Comparison of ENCODE assay signal across 23 cellular contexts in the genomic region with DNA sequence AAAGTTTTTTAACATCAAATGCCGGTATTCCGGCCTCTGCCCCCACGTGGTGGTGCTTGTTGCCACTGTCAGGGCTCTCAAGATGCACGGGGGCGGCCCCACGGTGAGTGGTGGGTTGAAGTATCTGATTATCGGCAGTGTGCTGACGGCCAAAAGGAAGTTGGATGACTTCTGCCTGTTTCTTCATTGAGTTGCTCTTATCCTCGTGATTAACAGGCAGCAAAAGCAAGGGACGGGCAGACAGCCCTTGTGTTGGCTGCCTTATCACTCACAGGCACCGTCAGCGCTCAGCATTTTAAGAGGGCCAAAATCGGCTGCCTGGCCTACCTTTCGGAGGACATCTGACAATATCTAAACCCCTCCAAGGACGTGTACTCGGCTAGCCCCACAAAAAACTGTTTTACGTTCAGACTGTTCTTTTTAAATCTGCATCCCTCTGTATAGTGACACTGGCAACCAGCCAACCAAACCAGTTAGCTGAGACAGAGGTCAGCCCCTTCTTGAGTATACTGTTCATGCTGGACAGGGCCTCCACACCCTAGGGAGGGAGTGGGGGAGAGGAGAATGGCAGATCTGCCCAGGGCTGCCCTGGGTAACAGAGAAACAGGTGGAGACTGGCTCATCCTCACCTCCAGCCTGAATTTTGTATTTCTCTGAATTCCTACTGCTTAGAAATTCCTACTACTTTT. TPM values are rescaled to one million over a fixed set of nuclear protein-coding genes. Genes with fewer than 3 reads are reported as not detected.
A peak's percentile ranks its signal among the peaks of the same experiment; 100 is the strongest.
DNase-seq lines count a peak whose midpoint lies in the region; ATAC-seq and TF ChIP-seq lines count a peak whose summit lies in the region.
"Had no signal": no experiment of that assay in that cellular context is flagged by ENCODE, and none has a peak within 500 bp of the region (broad histone marks: within the 10 kb centered on the region; RNA-seq: fewer than 3 reads in every experiment).

No MANE protein-coding gene starts in this region.

- no peaks in the 10 kb centered on the region for H3K4me1 Mint-ChIP-seq in GM23338
- H3K4me1 Mint-ChIP-seq: CD14-positive monocyte had no signal

- H3F3A ChIP-seq in GM23338 (replicated peaks; ENCODE audit: low read depth), result peaks cover 6% of the 10 kb centered on the region; the same call in 1 of the 2 replicates

- intact Hi-C loops in ascending aorta (cut with DNase I) (no loop called here), spleen (cut with DNase I; ENCODE audit: low total_unique reads) (no loop called here)

- H3K79me2 ChIP-seq in GM23338 (replicated peaks; ENCODE audit: insufficient read depth), result no peaks in the 10 kb centered on the region

- H3K4me1 ChIP-seq in GM23338 (ENCODE audit: insufficient read depth), result no peaks in the 10 kb centered on the region
- peaks cover 7 to 26% of the 10 kb centered on the region in 2 donors for H3K4me1 ChIP-seq in ascending aorta
- H3K4me1 ChIP-seq in spleen, result peaks cover 11 to 41% (median 27%) of the 10 kb centered on the region in 6 donors
- H3K4me1 ChIP-seq: vagina had no signal

- no peak for TF ChIP-seq POLR2A in spleen (IDR thresholded peaks at IDR 0.05)

- no peaks in the 10 kb centered on the region for H3K9me2 ChIP-seq in GM23338 (ENCODE audit: insufficient read depth)

- DNase-seq in GM23338 (ENCODE audit: low spot score) (no peak), ascending aorta (ENCODE audit: low spot score in 2 of 2) (no peak), left kidney (ENCODE audit: low read depth, low spot score) (peak; percentile 72), spleen (no peak)
- no peak for DNase-seq in activated naive CD4-positive, alpha-beta T cell (lab: John Stamatoyannopoulos, UW)
- DNase-seq: activated CD4-positive, alpha-beta T cell treated with anti-CD3 and anti-CD28 coated beads for 4 hours; activated naive CD8-positive, alpha-beta T cell treated with anti-CD3 and anti-CD28 coated beads, Interleukin-2, amount 50 U/mL, for 24 hours; DMS153; GF-D8; HCEC 1CT; NCI-H1417; NCI-H2171; NCI-H748 treated with DMSO at 0.1 percent for 48 hours; nucleus accumbens; retina; stimulated activated CD4-positive, alpha-beta T cell treated with anti-CD3 and anti-CD28 coated beads, Interleukin-2, amount 100 ng/mL, for 24 hours had no signal

- H3K27me3 Mint-ChIP-seq in GM23338 (ENCODE audit: insufficient read depth, low read depth, poor library complexity), result peaks cover 5% of the 10 kb centered on the region
- H3K27me3 Mint-ChIP-seq: activated naive CD8-positive, alpha-beta T cell treated with anti-CD3 and anti-CD28 coated beads, Interleukin-2, amount 50 U/mL, for 24 hours; stimulated activated naive CD8-positive, alpha-beta T cell treated with anti-CD3 and anti-CD28 coated beads, Interleukin-15, Interleukin-2, amounts not matched to agents 100 ng/mL and 50 ng/mL, for 24 hours had no signal

- no peak overlapping the region for H3K27ac Mint-ChIP-seq in GM23338
- H3K27ac Mint-ChIP-seq: activated naive CD8-positive, alpha-beta T cell treated with anti-CD3 and anti-CD28 coated beads, Interleukin-2, amount 50 U/mL, for 24 hours; stimulated activated naive CD8-positive, alpha-beta T cell treated with anti-CD3 and anti-CD28 coated beads, Interleukin-15, Interleukin-2, amounts not matched to agents 100 ng/mL and 50 ng/mL, for 24 hours had no signal

- TF ChIP-seq CTCF in GM23338 (conservative IDR thresholded peaks at IDR 0.05; ENCODE audit: low read depth in 2 of 2) (no peak), ascending aorta (IDR thresholded peaks at IDR 0.05) (no peak), spleen (IDR thresholded peaks at IDR 0.05 in 8 of 11, conservative IDR thresholded peaks at IDR 0.05 in 3 of 11) (no peak)

- H3K36me3 Mint-ChIP-seq in GM23338 (ENCODE audit: low read depth), result peaks cover 83% of the 10 kb centered on the region

- no peak overlapping the region for H3K4me2 ChIP-seq in GM23338

- H3K9me3 Mint-ChIP-seq in GM23338, result no peaks in the 10 kb centered on the region
- H3K9me3 Mint-ChIP-seq: activated naive CD8-positive, alpha-beta T cell treated with anti-CD3 and anti-CD28 coated beads, Interleukin-2, amount 50 U/mL, for 24 hours; CD14-positive monocyte; stimulated activated naive CD8-positive, alpha-beta T cell treated with anti-CD3 and anti-CD28 coated beads, Interleukin-15, Interleukin-2, amounts not matched to agents 100 ng/mL and 50 ng/mL, for 24 hours; T-helper 2 cell treated with Interferon-gamma antibody and Interleukin-4, amounts not matched to agents 5 μg/mL and 100 μg/mL, for 36 hours had no signal

- peaks cover 76% of the 10 kb centered on the region for H3K36me3 ChIP-seq in GM23338 (ENCODE audit: insufficient read depth)
- peaks cover 5 to 28% of the 10 kb centered on the region in 2 donors for H3K36me3 ChIP-seq in ascending aorta
- H3K36me3 ChIP-seq in spleen, result peaks cover 0 to 82% (median 27%) of the 10 kb centered on the region in 6 donors

- no peak overlapping the region for H2AFZ ChIP-seq in GM23338

- no peak overlapping the region for H3K4me3 Mint-ChIP-seq in GM23338
- H3K4me3 Mint-ChIP-seq: activated naive CD8-positive, alpha-beta T cell treated with anti-CD3 and anti-CD28 coated beads, Interleukin-2, amount 50 U/mL, for 24 hours; CD14-positive monocyte; stimulated activated naive CD8-positive, alpha-beta T cell treated with anti-CD3 and anti-CD28 coated beads, Interleukin-15, Interleukin-2, amounts not matched to agents 100 ng/mL and 50 ng/mL, for 24 hours; T-helper 2 cell treated with Interferon-gamma antibody and Interleukin-4, amounts not matched to agents 5 μg/mL and 100 μg/mL, for 36 hours had no signal

- 79 to 90% (median 80%) methylated on average over 17 of the region's 17 CpGs for WGBS in spleen, 5 donors

- ATAC-seq in GM23338 (no peak), GM18520 (IDR thresholded peaks at IDR 0.05; ENCODE audit: unreplicated experiment) (no peak), GM19463 (IDR thresholded peaks at IDR 0.05; ENCODE audit: unreplicated experiment) (no peak)
- ATAC-seq in activated CD4-positive, CD25-positive, alpha-beta regulatory T cell treated with anti-CD3 and anti-CD28 coated beads, Interleukin-2, amount 50 U/mL, for 24 hours, result no peak
- ATAC-seq: activated naive CD8-positive, alpha-beta T cell treated with anti-CD3 and anti-CD28 coated beads, Interleukin-2, amount 50 U/mL, for 24 hours had no signal

- H3K9me3 ChIP-seq in ascending aorta (no peaks in the 10 kb centered on the region), spleen (no peaks in the 10 kb centered on the region)
- H3K9me3 ChIP-seq: vagina had no signal

- H3K4me3 ChIP-seq in GM23338, result no peak overlapping the region
- H3K4me3 ChIP-seq in ascending aorta, result no peak overlapping the region
- H3K4me3 ChIP-seq in spleen, result no peak overlapping the region
- H3K4me3 ChIP-seq: vagina had no signal

- H3K27ac ChIP-seq in GM23338 (ENCODE audit: low read depth) (peak overlapping the region; percentile 55; the same call in 1 of the 2 replicates), ascending aorta (peak overlapping the region; percentile 47 to 62), spleen (peak overlapping the region in 7 of 8 donors; percentile 1 to 77 (median 33))
- H3K27ac ChIP-seq: vagina had no signal

- peaks cover 15% of the 10 kb centered on the region for H4K20me1 ChIP-seq in GM23338 (replicated peaks; ENCODE audit: insufficient read depth)

- H3K27me3 ChIP-seq in GM23338 (ENCODE audit: insufficient read depth) (no peaks in the 10 kb centered on the region), ascending aorta (no peaks in the 10 kb centered on the region), spleen (replicated peaks in 1 of 7) (no peaks in the 10 kb centered on the region)
- H3K27me3 ChIP-seq: vagina had no signal

TF ChIP-seq in GM23338, 12 proteins besides CTCF, POLR2A, EP300 and RAD21 (continues in another document):
- TF ChIP-seq, protein P1, sequence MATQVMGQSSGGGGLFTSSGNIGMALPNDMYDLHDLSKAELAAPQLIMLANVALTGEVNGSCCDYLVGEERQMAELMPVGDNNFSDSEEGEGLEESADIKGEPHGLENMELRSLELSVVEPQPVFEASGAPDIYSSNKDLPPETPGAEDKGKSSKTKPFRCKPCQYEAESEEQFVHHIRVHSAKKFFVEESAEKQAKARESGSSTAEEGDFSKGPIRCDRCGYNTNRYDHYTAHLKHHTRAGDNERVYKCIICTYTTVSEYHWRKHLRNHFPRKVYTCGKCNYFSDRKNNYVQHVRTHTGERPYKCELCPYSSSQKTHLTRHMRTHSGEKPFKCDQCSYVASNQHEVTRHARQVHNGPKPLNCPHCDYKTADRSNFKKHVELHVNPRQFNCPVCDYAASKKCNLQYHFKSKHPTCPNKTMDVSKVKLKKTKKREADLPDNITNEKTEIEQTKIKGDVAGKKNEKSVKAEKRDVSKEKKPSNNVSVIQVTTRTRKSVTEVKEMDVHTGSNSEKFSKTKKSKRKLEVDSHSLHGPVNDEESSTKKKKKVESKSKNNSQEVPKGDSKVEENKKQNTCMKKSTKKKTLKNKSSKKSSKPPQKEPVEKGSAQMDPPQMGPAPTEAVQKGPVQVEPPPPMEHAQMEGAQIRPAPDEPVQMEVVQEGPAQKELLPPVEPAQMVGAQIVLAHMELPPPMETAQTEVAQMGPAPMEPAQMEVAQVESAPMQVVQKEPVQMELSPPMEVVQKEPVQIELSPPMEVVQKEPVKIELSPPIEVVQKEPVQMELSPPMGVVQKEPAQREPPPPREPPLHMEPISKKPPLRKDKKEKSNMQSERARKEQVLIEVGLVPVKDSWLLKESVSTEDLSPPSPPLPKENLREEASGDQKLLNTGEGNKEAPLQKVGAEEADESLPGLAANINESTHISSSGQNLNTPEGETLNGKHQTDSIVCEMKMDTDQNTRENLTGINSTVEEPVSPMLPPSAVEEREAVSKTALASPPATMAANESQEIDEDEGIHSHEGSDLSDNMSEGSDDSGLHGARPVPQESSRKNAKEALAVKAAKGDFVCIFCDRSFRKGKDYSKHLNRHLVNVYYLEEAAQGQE (IDR thresholded peaks at IDR 0.05; ENCODE audit: unreplicated experiment), result no peak
- TF ChIP-seq NANOG (IDR thresholded peaks at IDR 0.05; ENCODE audit: borderline replicate concordance), result no peak

RNA-seq across cellular contexts. Expression of gene AKAP5, which starts 22.9 kb away (rescaled TPM):
- 3.2 and 3.4 TPM in 2 replicates for total RNA-seq in GM23338 (2014; rRNA removed; shearing (Covaris generic))
- polyA plus RNA-seq in GM23338 (2016; fragmentation: Nextera tagmentation; extraction: Ambion mirVana), result 1.0 and 1.2 TPM in 2 replicates
- total RNA-seq in ascending aorta, result 0.11 TPM
- total RNA-seq in spleen, result 1 to 10 TPM in 5 of 7 donors, under 1 TPM in 2; 0.76 to 3.7 (median 1.8) TPM
- under 1 TPM; 0.39 to 0.58 (median 0.56) TPM for polyA plus RNA-seq in spleen
- polyA plus RNA-seq: CD14-positive monocyte had no signal

RNA-seq across cellular contexts. Expression of gene MTHFD1, which starts 54.3 kb away (rescaled TPM):
- total RNA-seq in GM23338 (2014; rRNA removed; shearing (Covaris generic)), result 219 and 252 TPM in 2 replicates
- polyA plus RNA-seq in GM23338 (2016; fragmentation: Nextera tagmentation; extraction: Ambion mirVana), result 237 and 262 TPM in 2 replicates
- total RNA-seq in ascending aorta, result 7.2 TPM
- total RNA-seq in spleen, result 10 to 100 TPM; 25.7 to 65.9 (median 45.3) TPM
- 10 to 100 TPM; 17.6 to 25.8 (median 23.4) TPM for polyA plus RNA-seq in spleen
